Comparison of ENCODE assay signal across 26 cellular contexts in genomic region chr14:24207104-24207543, GRCh38. TPM values are rescaled to one million over a fixed set of nuclear protein-coding genes. Genes with fewer than 3 reads are reported as not detected.
DNase-seq lines count a peak whose midpoint lies in the region; ATAC-seq lines count a peak whose summit lies in the region.
"Had no signal": no experiment of that assay in that cellular context is flagged by ENCODE, and none has a peak within 500 bp of the region (broad histone marks: within the 10 kb centered on the region; RNA-seq: fewer than 3 reads in every experiment).

No MANE protein-coding gene starts in this region.

- H3K36me3 ChIP-seq in BLaER1: peaks cover 94% of the 10 kb centered on the region
- H3K36me3 ChIP-seq in CD4-positive, alpha-beta memory T cell (ENCODE audit: insufficient read depth, low read length): peaks cover 59% of the 10 kb centered on the region

- H3K27ac Mint-ChIP-seq in CD4-positive, alpha-beta memory T cell: peak overlapping the region in 6 of 7 donors; percentile 16 to 82 (median 42)
- H3K27ac Mint-ChIP-seq in activated T-helper 1 cell treated with anti-CD3 and anti-CD28 coated beads, Interleukin-12 subunit alpha, Interleukin-12 subunit beta, Interleukin-2, Interleukin-4 antibody, amounts not matched to agents 30 ng/mL and 10 ng/mL and 1 ng/mL, durations not matched to agents 14 hours and 24 hours and 36 hours: peak overlapping the region; percentile 66
- H3K27ac Mint-ChIP-seq in naive B cell: peak overlapping the region; percentile 71 to 96 (median 88)
- H3K27ac Mint-ChIP-seq: activated CD8-positive, alpha-beta memory T cell treated with anti-CD3 and anti-CD28 coated beads, Interleukin-2, amount 10 ng/mL, durations not matched to agents 7 days and 5 days; nephron progenitor cell had no signal

- no peak for DNase-seq in CD4-positive, alpha-beta memory T cell
- DNase-seq in activated T-helper 1 cell treated with anti-CD3 and anti-CD28 coated beads, Interleukin-12 subunit alpha, Interleukin-12 subunit beta, Interleukin-2, Interleukin-4 antibody, amounts not matched to agents 30 ng/mL and 10 ng/mL and 1 ng/mL, durations not matched to agents 14 hours and 24 hours and 36 hours (ENCODE audit: low spot score): no peak
- peak; percentile 33 for DNase-seq in naive B cell
- DNase-seq in SHP77 (lab: John Stamatoyannopoulos, UW): no peak
- DNase-seq in cerebellar nuclear complex (lab: John Stamatoyannopoulos, UW): no peak
- DNase-seq in MV-4-11 (lab: John Stamatoyannopoulos, UW): no peak
- DNase-seq: activated CD4-positive, alpha-beta T cell treated with anti-CD3 and anti-CD28 coated beads for 1 hour; activated CD8-positive, alpha-beta memory T cell treated with anti-CD3 and anti-CD28 coated beads, Interleukin-2, amount 10 ng/mL, durations not matched to agents 7 days and 5 days; activated effector memory CD4-positive, alpha-beta T cell treated with anti-CD3 and anti-CD28 coated beads, Interleukin-2, amount 50 U/mL, for 16 hours; GDM1; GM23248; hypothalamus; left ventricle myocardium superior; NCI-H146; NCI-H510A treated with DMSO at 0.1 percent for 48 hours; nephron progenitor cell; pancreas; SJCRH30; upper lobe of left lung had no signal

- peaks cover 16% of the 10 kb centered on the region for H3K9me3 ChIP-seq in BLaER1
- no peaks in the 10 kb centered on the region for H3K9me3 ChIP-seq in CD4-positive, alpha-beta memory T cell (ENCODE audit: control insufficient read depth in 1 of 2, low read length in 2 of 2)
- H3K9me3 ChIP-seq: gastroesophageal sphincter, pancreas, right atrium auricular region, SJCRH30, upper lobe of left lung had no signal

- peaks cover 21% of the 10 kb centered on the region for H3K4me1 ChIP-seq in BLaER1
- peaks cover 11% of the 10 kb centered on the region for H3K4me1 ChIP-seq in CD4-positive, alpha-beta memory T cell (ENCODE audit: insufficient read depth, low read length)
- H3K4me1 ChIP-seq: SJCRH30 had no signal

- H3K9me3 Mint-ChIP-seq in CD4-positive, alpha-beta memory T cell: peaks cover 0 to 5% (median 0%) of the 10 kb centered on the region in 8 donors
- peaks cover 6% of the 10 kb centered on the region for H3K9me3 Mint-ChIP-seq in activated T-helper 1 cell treated with anti-CD3 and anti-CD28 coated beads, Interleukin-12 subunit alpha, Interleukin-12 subunit beta, Interleukin-2, Interleukin-4 antibody, amounts not matched to agents 30 ng/mL and 10 ng/mL and 1 ng/mL, durations not matched to agents 14 hours and 24 hours and 36 hours
- peaks cover 0 to 2% (median 0%) of the 10 kb centered on the region in 7 donors for H3K9me3 Mint-ChIP-seq in naive B cell

- POLR2A ChIA-PET in CD4-positive, alpha-beta memory T cell (lab: Charles Lee; ENCODE audit: partially characterized antibody): interaction anchor here (0.8 to 5.2 kb wide), 4 partner anchors 9 to 92 kb away, joined by 3 to 32 read pairs (median 10); partner anchors contain the start of genes MDP1, NRL, PSME2 and TM9SF1

- ATAC-seq in naive B cell (ENCODE audit: low read depth in 2 of 2) (peak; percentile 78 to 84), HG02798 (IDR thresholded peaks at IDR 0.05; ENCODE audit: poor library complexity, unreplicated experiment) (no peak)
- ATAC-seq: activated CD8-positive, alpha-beta memory T cell treated with anti-CD3 and anti-CD28 coated beads, Interleukin-2, amount 10 ng/mL, durations not matched to agents 7 days and 5 days; gastroesophageal sphincter; left ventricle myocardium superior; pancreas had no signal

- H3K4me3 ChIP-seq in BLaER1: no peak overlapping the region
- H3K4me3 ChIP-seq in CD4-positive, alpha-beta memory T cell (ENCODE audit: low read length in 2 of 2): no peak overlapping the region
- H3K4me3 ChIP-seq: gastroesophageal sphincter, GM23248, pancreas, right atrium auricular region, SJCRH30, upper lobe of left lung had no signal

- CTCF ChIA-PET in CD4-positive, alpha-beta memory T cell (lab: Charles Lee; ENCODE audit: partially characterized antibody): interaction anchor here (1.2 kb wide), 1 partner anchor 91 kb away, joined by 4 read pairs; no protein-coding TSS in a partner anchor

- H3K27ac ChIP-seq in BLaER1: no peak overlapping the region
- no peak overlapping the region for H3K27ac ChIP-seq in CD4-positive, alpha-beta memory T cell (ENCODE audit: low read depth, low read length)
- H3K27ac ChIP-seq: gastroesophageal sphincter, GM23248, KMS-11, pancreas, right atrium auricular region, SJCRH30, upper lobe of left lung had no signal

- no peaks in the 10 kb centered on the region for H3K27me3 ChIP-seq in BLaER1
- H3K27me3 ChIP-seq in CD4-positive, alpha-beta memory T cell (ENCODE audit: insufficient read depth, low read length): no peaks in the 10 kb centered on the region
- H3K27me3 ChIP-seq: gastroesophageal sphincter, pancreas, right atrium auricular region, SJCRH30, upper lobe of left lung had no signal

- peak overlapping the region; percentile 3; the same call in 1 of the 2 replicates for H3K4me2 ChIP-seq in BLaER1
- H3K4me2 ChIP-seq: KMS-11 had no signal

- peaks cover 18 to 50% (median 34%) of the 10 kb centered on the region in 4 donors for H3K4me1 Mint-ChIP-seq in CD4-positive, alpha-beta memory T cell
- H3K4me1 Mint-ChIP-seq in activated T-helper 1 cell treated with anti-CD3 and anti-CD28 coated beads, Interleukin-12 subunit alpha, Interleukin-12 subunit beta, Interleukin-2, Interleukin-4 antibody, amounts not matched to agents 30 ng/mL and 10 ng/mL and 1 ng/mL, durations not matched to agents 14 hours and 24 hours and 36 hours (ENCODE audit: low read depth): peaks cover 41% of the 10 kb centered on the region
- H3K4me1 Mint-ChIP-seq in naive B cell: peaks cover 46 to 56% (median 47%) of the 10 kb centered on the region in 3 donors
- H3K4me1 Mint-ChIP-seq: nephron progenitor cell had no signal

- no peaks in the 10 kb centered on the region for H3K27me3 Mint-ChIP-seq in CD4-positive, alpha-beta memory T cell
- no peaks in the 10 kb centered on the region for H3K27me3 Mint-ChIP-seq in activated T-helper 1 cell treated with anti-CD3 and anti-CD28 coated beads, Interleukin-12 subunit alpha, Interleukin-12 subunit beta, Interleukin-2, Interleukin-4 antibody, amounts not matched to agents 30 ng/mL and 10 ng/mL and 1 ng/mL, durations not matched to agents 14 hours and 24 hours and 36 hours (ENCODE audit: insufficient read depth)
- no peaks in the 10 kb centered on the region for H3K27me3 Mint-ChIP-seq in naive B cell
- H3K27me3 Mint-ChIP-seq: activated CD8-positive, alpha-beta memory T cell treated with anti-CD3 and anti-CD28 coated beads, Interleukin-2, amount 10 ng/mL, durations not matched to agents 7 days and 5 days had no signal

- no peaks in the 10 kb centered on the region for H4K20me1 ChIP-seq in BLaER1

- H3K36me3 Mint-ChIP-seq in CD4-positive, alpha-beta memory T cell: peaks cover 57 to 75% of the 10 kb centered on the region in 2 donors
- H3K36me3 Mint-ChIP-seq in activated T-helper 1 cell treated with anti-CD3 and anti-CD28 coated beads, Interleukin-12 subunit alpha, Interleukin-12 subunit beta, Interleukin-2, Interleukin-4 antibody, amounts not matched to agents 30 ng/mL and 10 ng/mL and 1 ng/mL, durations not matched to agents 14 hours and 24 hours and 36 hours (ENCODE audit: low read depth): peaks cover 69% of the 10 kb centered on the region
- H3K36me3 Mint-ChIP-seq in naive B cell: peaks cover 37 to 47% of the 10 kb centered on the region in 2 donors

- H3K4me3 Mint-ChIP-seq in CD4-positive, alpha-beta memory T cell: no peak overlapping the region
- no peak overlapping the region for H3K4me3 Mint-ChIP-seq in activated T-helper 1 cell treated with anti-CD3 and anti-CD28 coated beads, Interleukin-12 subunit alpha, Interleukin-12 subunit beta, Interleukin-2, Interleukin-4 antibody, amounts not matched to agents 30 ng/mL and 10 ng/mL and 1 ng/mL, durations not matched to agents 14 hours and 24 hours and 36 hours
- peak overlapping the region in 5 of 8 donors; percentile 13 to 61 (median 34) for H3K4me3 Mint-ChIP-seq in naive B cell
- H3K4me3 Mint-ChIP-seq: activated CD8-positive, alpha-beta memory T cell treated with anti-CD3 and anti-CD28 coated beads, Interleukin-2, amount 10 ng/mL, durations not matched to agents 7 days and 5 days; nephron progenitor cell had no signal

- no peak overlapping the region for H3K9ac ChIP-seq in BLaER1
- H3K9ac ChIP-seq: GM23248, KMS-11 had no signal

- intact Hi-C loops in CD4-positive, alpha-beta memory T cell (cut with micrococcal nuclease): no loop called here
- intact Hi-C loops in activated T-helper 1 cell treated with anti-CD3 and anti-CD28 coated beads, Interleukin-12 subunit alpha, Interleukin-12 subunit beta, Interleukin-2, Interleukin-4 antibody, amounts not matched to agents 30 ng/mL and 10 ng/mL and 1 ng/mL, durations not matched to agents 14 hours and 24 hours and 36 hours (cut with micrococcal nuclease): no loop called here

RNA-seq across cellular contexts. Expression of gene TSSK4, which starts 1.6 kb away (rescaled TPM):
- 1 to 10 TPM; 1.2 to 1.9 TPM for total RNA-seq in CD4-positive, alpha-beta memory T cell
- 1 to 10 TPM in 1 of 2 donors, under 1 TPM in 1; 0.47 to 1.3 TPM for polyA plus RNA-seq in CD4-positive, alpha-beta memory T cell
- total RNA-seq in activated T-helper 1 cell treated with anti-CD3 and anti-CD28 coated beads, Interleukin-12 subunit alpha, Interleukin-12 subunit beta, Interleukin-2, Interleukin-4 antibody, amounts not matched to agents 30 ng/mL and 10 ng/mL and 1 ng/mL, durations not matched to agents 14 hours and 24 hours and 36 hours: 0.42 and 0.49 TPM in 2 replicates
- 1 to 10 TPM in 3 of 6 donors, under 1 TPM in 2, not detected in 1; 0.36 to 1.7 (median 1.4) TPM for polyA plus RNA-seq in naive B cell (ENCODE audit: low read depth in 6 of 6)
- total RNA-seq: bronchial epithelial cell, GM23248, HT-29, right atrium auricular region had no signal

RNA-seq across cellular contexts. Expression of gene CHMP4A, which starts 6.2 kb away (rescaled TPM):
- 100 to 1,000 TPM in 1 of 2 experiments, 10 to 100 TPM in 1; 99.3 to 101 TPM for total RNA-seq in CD4-positive, alpha-beta memory T cell
- 100 to 1,000 TPM; 164 to 194 TPM for polyA plus RNA-seq in CD4-positive, alpha-beta memory T cell
- total RNA-seq in activated T-helper 1 cell treated with anti-CD3 and anti-CD28 coated beads, Interleukin-12 subunit alpha, Interleukin-12 subunit beta, Interleukin-2, Interleukin-4 antibody, amounts not matched to agents 30 ng/mL and 10 ng/mL and 1 ng/mL, durations not matched to agents 14 hours and 24 hours and 36 hours: 86.5 and 95.8 TPM in 2 replicates
- polyA plus RNA-seq in naive B cell (ENCODE audit: low read depth in 6 of 6): 100 to 1,000 TPM; 139 to 167 (median 157) TPM

RNA-seq across cellular contexts. Expression of gene MDP1, which starts 8.7 kb away (rescaled TPM):
- total RNA-seq in CD4-positive, alpha-beta memory T cell: 10 to 100 TPM; 12.5 to 15.3 TPM
- polyA plus RNA-seq in CD4-positive, alpha-beta memory T cell: 10 to 100 TPM; 27.3 to 28.1 TPM
- 11.6 and 12.9 TPM in 2 replicates for total RNA-seq in activated T-helper 1 cell treated with anti-CD3 and anti-CD28 coated beads, Interleukin-12 subunit alpha, Interleukin-12 subunit beta, Interleukin-2, Interleukin-4 antibody, amounts not matched to agents 30 ng/mL and 10 ng/mL and 1 ng/mL, durations not matched to agents 14 hours and 24 hours and 36 hours
- polyA plus RNA-seq in naive B cell (ENCODE audit: low read depth in 6 of 6): 10 to 100 TPM; 32.7 to 48.2 (median 37.3) TPM

RNA-seq across cellular contexts. Expression of gene TM9SF1, which starts 11.9 kb away (rescaled TPM):
- total RNA-seq in CD4-positive, alpha-beta memory T cell: 10 to 100 TPM; 24.1 to 26.3 TPM
- polyA plus RNA-seq in CD4-positive, alpha-beta memory T cell: 10 to 100 TPM; 38.4 to 40.6 TPM
- 34.5 and 35.3 TPM in 2 replicates for total RNA-seq in activated T-helper 1 cell treated with anti-CD3 and anti-CD28 coated beads, Interleukin-12 subunit alpha, Interleukin-12 subunit beta, Interleukin-2, Interleukin-4 antibody, amounts not matched to agents 30 ng/mL and 10 ng/mL and 1 ng/mL, durations not matched to agents 14 hours and 24 hours and 36 hours
- polyA plus RNA-seq in naive B cell (ENCODE audit: low read depth in 6 of 6): 10 to 100 TPM; 34.5 to 43.9 (median 37.0) TPM

RNA-seq across cellular contexts. Expression of gene IPO4, which starts 18.5 kb away (rescaled TPM):
- 10 to 100 TPM; 22.4 to 30.2 TPM for total RNA-seq in CD4-positive, alpha-beta memory T cell
- polyA plus RNA-seq in CD4-positive, alpha-beta memory T cell: 10 to 100 TPM; 19.8 to 20.2 TPM
- 106 and 107 TPM in 2 replicates for total RNA-seq in activated T-helper 1 cell treated with anti-CD3 and anti-CD28 coated beads, Interleukin-12 subunit alpha, Interleukin-12 subunit beta, Interleukin-2, Interleukin-4 antibody, amounts not matched to agents 30 ng/mL and 10 ng/mL and 1 ng/mL, durations not matched to agents 14 hours and 24 hours and 36 hours
- polyA plus RNA-seq in naive B cell (ENCODE audit: low read depth in 6 of 6): 10 to 100 TPM in 5 of 6 donors, 1 to 10 TPM in 1; 5.4 to 19.0 (median 12.6) TPM

Comparison
In these comparisons a context has a peak if more than half of its experiments do, and no peak if none do; other contexts are left out.
1. H3K4me3 Mint-ChIP-seq: peak in naive B cell (5 of 8); none in CD4-positive, alpha-beta memory T cell (0 of 8) and activated T-helper 1 cell treated with anti-CD3 and anti-CD28 coated beads, Interleukin-12 subunit alpha, Interleukin-12 subunit beta, Interleukin-2, Interleukin-4 antibody, amounts not matched to agents 30 ng/mL and 10 ng/mL and 1 ng/mL, durations not matched to agents 14 hours and 24 hours and 36 hours (single experiment).
2. Peak in every context shown above with its lines, with median percentiles within 50 percentile points of each other: H3K27ac Mint-ChIP-seq.